In genomic region chr11:103035656-103036434, GRCh38 we compare ENCODE assay signal across 8 cellular contexts. TPM values are rescaled to one million over a fixed set of nuclear protein-coding genes. Genes with fewer than 3 reads are reported as not detected.
DNase-seq lines count a peak whose midpoint lies in the region; ATAC-seq and TF ChIP-seq lines count a peak whose summit lies in the region.

No MANE protein-coding gene starts in this region.

- no peaks in the 10 kb centered on the region for H3K4me1 ChIP-seq in parathyroid adenoma

- H3K9ac ChIP-seq in parathyroid adenoma, result no peak overlapping the region

- ATAC-seq in GM19468 (IDR thresholded peaks at IDR 0.05; ENCODE audit: extremely low read depth, unreplicated experiment), result peak; percentile 96
- peak; percentile 90 for ATAC-seq in HG03469 (IDR thresholded peaks at IDR 0.05; ENCODE audit: unreplicated experiment)

- no peak overlapping the region for H3K4me3 ChIP-seq in fibroblast of the aortic adventitia (ENCODE audit: low read depth, low read length)
- no peak overlapping the region for H3K4me3 ChIP-seq in parathyroid adenoma (ENCODE audit: low read depth, low read length)

- no peaks in the 10 kb centered on the region for H3K9me3 ChIP-seq in parathyroid adenoma (ENCODE audit: control insufficient read depth, low read length)

- no peaks in the 10 kb centered on the region for H3K36me3 ChIP-seq in parathyroid adenoma (ENCODE audit: control insufficient read depth, insufficient read depth, low read length)

- peak; percentile 63 for TF ChIP-seq CTCF in fibroblast of the aortic adventitia (IDR thresholded peaks at IDR 0.05; ENCODE audit: insufficient read depth, low read length)
- TF ChIP-seq CTCF in parathyroid adenoma (IDR thresholded peaks at IDR 0.05), result peak; percentile 47

- no peak overlapping the region for H3K27ac ChIP-seq in parathyroid adenoma

- no peak overlapping the region for H3K4me2 ChIP-seq in parathyroid adenoma (ENCODE audit: low read length)

- no peaks in the 10 kb centered on the region for H3K79me2 ChIP-seq in parathyroid adenoma

- no peaks in the 10 kb centered on the region for H3K27me3 ChIP-seq in parathyroid adenoma (ENCODE audit: control insufficient read depth, insufficient read depth, low read length)

- peak overlapping the region; percentile 25 for H2AFZ ChIP-seq in parathyroid adenoma

- peak; percentile 86 for DNase-seq in EH (ENCODE audit: low read depth)
- peak; percentile 39 for DNase-seq in NCI-H774 (lab: John Stamatoyannopoulos, UW)
- DNase-seq in activated CD8-positive, alpha-beta memory T cell treated with anti-CD3 and anti-CD28 coated beads, Interleukin-2, amount 50 U/mL, for 4 hours, result peak; percentile 16
- peak; percentile 85 for DNase-seq in fibroblast of the aortic adventitia (ENCODE audit: low read depth)
- DNase-seq in GOT3 (lab: John Stamatoyannopoulos, UW), result no peak

RNA-seq across cellular contexts. Expression of gene DCUN1D5, which starts 56.1 kb away (rescaled TPM):
- 55.9 and 136 TPM in 2 replicates for total RNA-seq in fibroblast of the aortic adventitia (ENCODE audit: low replicate concordance)
